ENCODE assay signal across 31 cellular contexts in the genomic region with DNA sequence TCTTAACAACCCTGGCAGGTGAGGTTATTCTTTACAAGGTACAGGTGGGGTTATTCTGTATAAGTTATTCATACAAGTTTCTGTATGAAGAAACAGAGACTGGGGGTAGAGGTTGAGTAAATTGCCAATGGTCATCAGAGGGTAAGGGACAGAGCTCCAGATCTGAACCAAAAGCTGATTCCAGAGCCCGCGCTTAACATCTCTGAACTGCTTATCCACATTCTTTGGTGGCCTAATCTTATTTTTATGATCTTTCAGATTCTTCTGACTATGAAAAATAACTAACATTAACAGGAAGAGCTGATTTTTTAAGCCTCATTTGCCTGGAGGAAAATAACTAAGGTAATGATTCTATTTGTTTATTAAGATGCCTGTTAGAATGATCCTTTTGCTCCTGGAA.
"Had no signal": no experiment of that assay in that cellular context is flagged by ENCODE, and none has a peak within 500 bp of the region (broad histone marks: within the 10 kb centered on the region; RNA-seq: fewer than 3 reads in every experiment).

No MANE protein-coding gene starts in this region.

- H3K27me3 ChIP-seq: adrenal gland, ascending aorta, body of pancreas, brain microvascular endothelial cell, breast epithelium, cardiac muscle cell had no signal

- ATAC-seq: activated naive CD4-positive, alpha-beta T cell treated with anti-CD3 and anti-CD28 coated beads, Interleukin-2, amount 50 U/mL, for 72 hours; activated naive CD8-positive, alpha-beta T cell treated with anti-CD3 and anti-CD28 coated beads, Interleukin-2, amount 50 U/mL, for 24 hours; activated T-cell treated with anti-CD3 and anti-CD28 coated beads, Interleukin-2, amount 50 U/mL, for 4 hours; activated T-cell treated with anti-CD3 and anti-CD28 coated beads, Interleukin-2, amount 50 U/mL, for 72 hours; activated T-helper 17 cell treated with anti-CD3 and anti-CD28 coated beads, Interleukin-2, amount 50 U/mL, for 72 hours; body of pancreas had no signal

- FAIRE-seq: astrocyte, bronchial epithelial cell had no signal

- H3K4me3 ChIP-seq: adrenal gland, ascending aorta, body of pancreas, breast epithelium, cardiac muscle cell had no signal

- H3K4me1 ChIP-seq: adrenal gland, ascending aorta, body of pancreas, breast epithelium had no signal

- H3K36me3 ChIP-seq: adrenal gland, ascending aorta, brain microvascular endothelial cell, breast epithelium, cardiac muscle cell had no signal

- H3K9me3 ChIP-seq: adrenal gland, ascending aorta, body of pancreas, breast epithelium had no signal

- H3K27ac ChIP-seq: adrenal gland, ascending aorta, body of pancreas, brain microvascular endothelial cell, breast epithelium, cardiac muscle cell had no signal

- DNase-seq: activated effector memory CD4-positive, alpha-beta T cell treated with anti-CD3 and anti-CD28 coated beads, Interleukin-2, amount 50 U/mL, for 16 hours; activated effector memory CD4-positive, alpha-beta T cell treated with Interleukin-2 at 50 U/mL for 16 hours; activated gamma-delta T cell; activated gamma-delta T cell treated with Interleukin-2 at 50 U/mL for 16 hours; activated naive CD4-positive, alpha-beta T cell; activated naive CD4-positive, alpha-beta T cell treated with anti-CD3 and anti-CD28 coated beads for 36 hours; activated naive CD4-positive, alpha-beta T cell treated with anti-CD3 and anti-CD28 coated beads, Interleukin-2, amount 10 ng/mL, durations not matched to agents 7 days and 5 days; activated naive CD4-positive, alpha-beta T cell treated with anti-CD3 and anti-CD28 coated beads, Interleukin-2, amount 50 U/mL, for 16 hours; activated naive CD4-positive, alpha-beta T cell treated with Interleukin-2 at 50 U/mL for 16 hours; activated naive CD8-positive, alpha-beta T cell treated with anti-CD3 and anti-CD28 coated beads for 36 hours; activated naive CD8-positive, alpha-beta T cell treated with anti-CD3 and anti-CD28 coated beads, Interleukin-2, amount 10 ng/mL, durations not matched to agents 7 days and 5 days; activated naive CD8-positive, alpha-beta T cell treated with anti-CD3 and anti-CD28 coated beads, Interleukin-2, amount 50 U/mL, for 24 hours; activated T-cell treated with anti-CD3 and anti-CD28 coated beads, Interleukin-2, amount 50 U/mL, for 1 hour; activated T-cell treated with anti-CD3 and anti-CD28 coated beads, Interleukin-2, amount 50 U/mL, for 24 hours; activated T-cell treated with anti-CD3 and anti-CD28 coated beads, Interleukin-2, amount 50 U/mL, for 4 hours; activated T-cell treated with anti-CD3 and anti-CD28 coated beads, Interleukin-2, amount 50 U/mL, for 48 hours; activated T-cell treated with anti-CD3 and anti-CD28 coated beads, Interleukin-2, amount 50 U/mL, for 72 hours; adrenal gland; amniotic stem cell; aorta; body of pancreas; brain microvascular endothelial cell; central memory CD4-positive, alpha-beta T cell; cerebellar nuclear complex had no signal
